In the genomic region with DNA sequence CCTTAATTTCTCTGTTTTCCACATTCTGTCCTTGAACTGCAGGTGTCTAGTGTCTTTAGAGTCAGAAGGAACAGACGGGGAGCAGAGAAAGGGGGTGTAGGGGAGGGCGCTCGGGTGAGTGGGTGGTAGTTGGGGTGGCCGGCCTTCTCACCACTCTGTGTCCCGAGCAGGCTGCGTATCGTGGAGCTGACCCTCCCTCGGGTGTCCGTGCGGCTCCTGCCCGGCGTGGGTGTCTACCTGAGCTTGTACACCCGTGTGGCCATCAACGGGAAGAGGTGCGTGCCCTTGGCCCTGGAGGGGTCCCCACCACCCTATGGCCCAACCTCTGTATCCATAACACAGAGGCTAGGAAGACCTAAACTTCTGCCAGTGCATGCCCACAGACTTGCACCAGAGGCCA, we compare ENCODE assay signal across 10 cellular contexts. TPM values are rescaled to one million over a fixed set of nuclear protein-coding genes. Genes with fewer than 3 reads are reported as not detected.
"Had no signal": no experiment of that assay in that cellular context is flagged by ENCODE, and none has a peak within 500 bp of the region (broad histone marks: within the 10 kb centered on the region; RNA-seq: fewer than 3 reads in every experiment).

No MANE protein-coding gene starts in this region.

- H2AFZ ChIP-seq: GM23248, GM23338 had no signal

- H3K9me3 ChIP-seq: HAP-1 had no signal

- H3K27ac ChIP-seq: GM23248 had no signal

- DNase-seq: GM23248, GOT3, H7, H9, HCEC 1CT, HFFc6 had no signal

- H3K36me3 ChIP-seq: HAP-1 had no signal

- H3K4me1 Mint-ChIP-seq: GM23338, H9 had no signal

- H3K9me3 Mint-ChIP-seq: GM23338, H9, HFFc6 had no signal

- H3K4me1 ChIP-seq: HAP-1 had no signal

- H3K4me2 ChIP-seq: GM23338 had no signal

- H3K4me3 Mint-ChIP-seq: GM23338, H9, HFFc6 had no signal

- H3K4me3 ChIP-seq: GM23248, GM23338, HAP-1 had no signal

- H3K27ac Mint-ChIP-seq: GM23338, H9, HFFc6 had no signal

- H3K9ac ChIP-seq: GM23248 had no signal

RNA-seq across cellular contexts. Expression of gene BPIFB4, which starts 5.3 kb away (rescaled TPM):
- total RNA-seq: GM23248, GM23338, H1, H4, H7, H9, HFFc6 had no signal
- polyA plus RNA-seq: GM23248, GM23338, H1 had no signal

RNA-seq across cellular contexts. Expression of gene BPIFB3, which starts 31.0 kb away (rescaled TPM):
- total RNA-seq: GM23248, GM23338, H1, H4, H7, H9, HFFc6 had no signal
- polyA plus RNA-seq: GM23248, GM23338, H1 had no signal

RNA-seq across cellular contexts. Expression of gene BPIFB6, which starts 53.3 kb away (rescaled TPM):
- total RNA-seq: GM23248, GM23338, H1, H4, H7, H9, HFFc6 had no signal
- polyA plus RNA-seq: GM23248, GM23338, H1 had no signal
